Comparison of ENCODE assay signal across 16 cellular contexts in the genomic region with DNA sequence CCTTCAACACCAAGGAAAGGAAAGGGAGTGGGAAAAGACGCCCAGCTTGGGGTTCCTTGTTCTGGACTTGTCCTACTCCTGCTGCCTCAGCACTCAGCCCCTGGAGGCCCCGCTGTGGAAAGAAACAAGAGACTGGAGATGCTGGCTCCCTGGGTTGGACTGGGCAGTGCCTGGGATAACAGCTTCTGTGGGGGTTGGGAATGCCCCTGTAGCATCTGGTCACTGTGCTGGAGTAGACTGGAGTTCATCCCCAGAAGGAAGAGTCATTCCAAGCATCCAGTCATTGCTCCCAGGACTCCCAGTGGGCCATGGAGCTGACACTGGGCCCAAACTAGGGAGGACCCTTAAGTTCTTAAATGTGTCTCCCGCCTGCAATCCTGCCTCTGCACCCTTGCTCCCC.
A peak's percentile ranks its signal among the peaks of the same experiment; 100 is the strongest.
DNase-seq lines count a peak whose midpoint lies in the region; ATAC-seq and TF ChIP-seq lines count a peak whose summit lies in the region.
"Had no signal": no experiment of that assay in that cellular context is flagged by ENCODE, and none has a peak within 500 bp of the region (broad histone marks: within the 10 kb centered on the region; RNA-seq: fewer than 3 reads in every experiment).

No MANE protein-coding gene starts in this region.

- H3K4me3 Mint-ChIP-seq in brain = peak overlapping the region in 1 of 5 experiments; percentile 2
- no peak overlapping the region for H3K4me3 Mint-ChIP-seq in nephron progenitor cell
- H3K4me3 Mint-ChIP-seq: activated CD4-positive, alpha-beta T cell treated with anti-CD3 and anti-CD28 coated beads for 36 hours; CD8-positive, alpha-beta T cell had no signal

- in situ Hi-C loops in brain microvascular endothelial cell (cut with HindIII; ENCODE audit: low pct_ligation_motif_present, low sequenced_read_pairs) = no loop called here

- H3K27ac ChIP-seq in stomach smooth muscle (ENCODE audit: low read length) (peak overlapping the region; percentile 94), brain microvascular endothelial cell (no peak overlapping the region)

- H3K27me3 ChIP-seq in stomach smooth muscle (ENCODE audit: control insufficient read depth in 1 of 2, insufficient read depth in 2 of 2, low read length in 2 of 2) = no peaks in the 10 kb centered on the region
- H3K27me3 ChIP-seq in brain microvascular endothelial cell (replicated peaks) = no peaks in the 10 kb centered on the region
- H3K27me3 ChIP-seq: MG63 had no signal

- no peaks in the 10 kb centered on the region for H3K9me3 Mint-ChIP-seq in brain
- no peaks in the 10 kb centered on the region for H3K9me3 Mint-ChIP-seq in nephron progenitor cell
- H3K9me3 Mint-ChIP-seq: CD8-positive, alpha-beta T cell had no signal

- peak; percentile 46 for DNase-seq in EH (ENCODE audit: low read depth)
- DNase-seq in nephron progenitor cell = no peak
- DNase-seq in brain microvascular endothelial cell = no peak
- no peak for DNase-seq in NCI-H526 treated with DMSO at 0.1 percent for 48 hours (lab: John Stamatoyannopoulos, UW)
- DNase-seq: activated CD4-positive, alpha-beta T cell treated with anti-CD3 and anti-CD28 coated beads for 36 hours; anterior cingulate cortex; CD8-positive, alpha-beta T cell; MG63; NCI-H187; NCI-H226; NK-92 treated with Interleukin-12 subunit alpha and Interleukin-12 subunit beta, amount 100 ng/mL, for 24 hours; stimulated activated CD4-positive, alpha-beta T cell treated with anti-CD3 and anti-CD28 coated beads, Interleukin-12 subunit alpha, Interleukin-12 subunit beta, amount 100 ng/mL, for 4 hours had no signal

- H3K4me3 ChIP-seq in stomach smooth muscle (ENCODE audit: low read length in 2 of 2) = no peak overlapping the region
- H3K4me3 ChIP-seq in brain microvascular endothelial cell (ENCODE audit: low read depth, low read length) = no peak overlapping the region
- H3K4me3 ChIP-seq: MG63 had no signal

- H3K4me1 Mint-ChIP-seq in brain = peaks cover 73% of the 10 kb centered on the region
- peaks cover 74% of the 10 kb centered on the region for H3K4me1 Mint-ChIP-seq in nephron progenitor cell

- H3K4me1 ChIP-seq in stomach smooth muscle (ENCODE audit: control insufficient read depth, insufficient read depth, low read length) = peaks cover 59% of the 10 kb centered on the region

- H3K27me3 Mint-ChIP-seq in brain (peaks cover 40% of the 10 kb centered on the region), nephron progenitor cell (ENCODE audit: low read depth, poor library complexity) (peaks cover 3% of the 10 kb centered on the region)

- no peak for TF ChIP-seq CTCF in brain (conservative IDR thresholded peaks at IDR 0.05)
- TF ChIP-seq CTCF in nephron progenitor cell (IDR thresholded peaks at IDR 0.05) = no peak
- TF ChIP-seq CTCF in brain microvascular endothelial cell (IDR thresholded peaks at IDR 0.05; ENCODE audit: low read depth, low read length, missing control alignments) = no peak

- no peaks in the 10 kb centered on the region for H3K9me3 ChIP-seq in stomach smooth muscle (ENCODE audit: control insufficient read depth in 2 of 2, low read length in 2 of 2)
- H3K9me3 ChIP-seq: MG63 had no signal

- no peak overlapping the region for H3K9ac ChIP-seq in stomach smooth muscle (ENCODE audit: low read length in 2 of 2)

- H3K36me3 Mint-ChIP-seq in brain (no peaks in the 10 kb centered on the region), nephron progenitor cell (ENCODE audit: low read depth) (no peaks in the 10 kb centered on the region)
- H3K36me3 Mint-ChIP-seq: CD8-positive, alpha-beta T cell had no signal

- no peak for ATAC-seq in HG02852 (IDR thresholded peaks at IDR 0.05; ENCODE audit: unreplicated experiment)
- no peak for ATAC-seq in HG02870 (IDR thresholded peaks at IDR 0.05; ENCODE audit: unreplicated experiment)
- ATAC-seq: activated CD4-positive, alpha-beta T cell treated with anti-CD3 and anti-CD28 coated beads for 36 hours; CD8-positive, alpha-beta T cell had no signal

- H3K36me3 ChIP-seq in stomach smooth muscle (ENCODE audit: control insufficient read depth in 2 of 2, insufficient read depth in 2 of 2, low read length in 2 of 2) (no peaks in the 10 kb centered on the region), brain microvascular endothelial cell (replicated peaks) (no peaks in the 10 kb centered on the region)
- H3K36me3 ChIP-seq: MG63 had no signal

- H3K27ac Mint-ChIP-seq in brain (peak overlapping the region in 4 of 5 experiments; percentile 15 to 100 (median 98)), nephron progenitor cell (peak overlapping the region; percentile 84)
- H3K27ac Mint-ChIP-seq: activated CD4-positive, alpha-beta T cell treated with anti-CD3 and anti-CD28 coated beads for 36 hours; CD8-positive, alpha-beta T cell had no signal
